8 cellular contexts compared by ENCODE assay signal in the genomic region with DNA sequence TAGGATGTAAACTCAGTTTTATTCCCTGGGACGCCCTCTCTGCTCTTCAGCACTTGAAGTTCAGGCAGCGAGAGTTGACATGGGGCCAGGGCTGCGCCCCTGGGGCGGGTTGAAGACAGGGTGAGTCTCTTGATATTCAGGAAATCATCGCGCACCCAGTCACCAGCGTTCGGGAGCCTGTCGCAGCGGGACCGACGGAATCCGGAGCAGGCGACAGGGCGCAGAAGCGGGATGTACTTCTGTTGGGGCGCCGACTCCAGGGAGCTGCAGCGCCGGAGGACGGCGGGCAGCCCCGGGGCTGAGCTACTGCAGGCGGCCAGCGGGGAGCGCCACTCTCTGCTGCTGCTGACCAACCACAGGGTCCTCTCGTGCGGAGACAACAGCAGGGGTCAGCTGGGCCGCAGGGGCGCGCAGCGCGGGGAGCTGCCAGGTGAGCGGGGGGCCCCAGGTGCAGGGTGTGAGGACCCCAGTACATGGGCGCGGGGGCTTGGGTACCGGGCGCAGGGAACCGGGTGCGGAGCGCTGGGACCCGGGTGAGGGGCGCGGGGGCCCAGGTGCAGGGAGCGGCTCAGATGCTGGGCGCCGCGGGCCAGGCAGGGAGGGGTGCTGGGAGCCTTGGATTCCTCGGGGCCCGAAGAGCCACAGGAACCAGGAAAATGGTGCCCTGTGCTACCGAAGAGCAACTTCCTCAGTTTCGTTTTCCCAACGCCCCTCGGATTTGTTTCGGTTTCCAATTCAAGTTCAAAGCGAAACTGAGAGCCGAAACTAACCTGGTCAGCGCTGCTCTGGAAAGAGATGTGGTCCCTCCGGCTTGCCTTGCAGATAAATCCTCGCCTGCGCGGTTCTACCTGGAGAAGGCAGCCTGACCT. TPM values are rescaled to one million over a fixed set of nuclear protein-coding genes. Genes with fewer than 3 reads are reported as not detected.
DNase-seq lines count a peak whose midpoint lies in the region; ATAC-seq and TF ChIP-seq lines count a peak whose summit lies in the region.

TSS of gene HERC6 (plus strand) at position 162 of the 869 bp plus-strand sequence. CDS start at position 232, 70 bp downstream.

- H3K4me1 ChIP-seq in DOHH2 (ENCODE audit: control insufficient read depth, low read length), result 0 out of 2 replicates have a peak, but pooled peaks cover 5% of the 10 kb centered on the region

- H4K20me1 ChIP-seq in DOHH2 (ENCODE audit: control insufficient read depth, insufficient read depth, low read depth, low read length), result no peaks in the 10 kb centered on the region
- H4K20me1 ChIP-seq in neural cell (ENCODE audit: insufficient read depth), result no peaks in the 10 kb centered on the region

- peaks cover 27% of the 10 kb centered on the region for H3K27me3 ChIP-seq in DOHH2 (ENCODE audit: control insufficient read depth, low read length)
- peaks cover 19% of the 10 kb centered on the region for H3K27me3 ChIP-seq in neural cell (ENCODE audit: insufficient read depth, low read depth, low read length)

- H3K79me2 ChIP-seq in DOHH2 (ENCODE audit: control insufficient read depth, low read length) (no peaks in the 10 kb centered on the region), neural cell (replicated peaks; ENCODE audit: insufficient read depth, low read length) (no peaks in the 10 kb centered on the region)

- H3K4me2 ChIP-seq in DOHH2 (ENCODE audit: low read length) (peak within 1 kb of the TSS; percentile 83), neural cell (ENCODE audit: low read length) (peak within 1 kb of the TSS; percentile 51)

- H3K4me3 ChIP-seq in DOHH2 (ENCODE audit: low read length) (peak within 1 kb of the TSS; percentile 84), foreskin fibroblast (ENCODE audit: low read depth in 1 of 2, low read length in 2 of 2) (peak within 1 kb of the TSS; percentile 89 to 94), neural cell (ENCODE audit: low read length) (peak within 1 kb of the TSS; percentile 68)

- H3K4me1 Mint-ChIP-seq in stimulated activated naive CD8-positive, alpha-beta T cell treated with anti-CD3 and anti-CD28 coated beads, Interleukin-15, amount 100 ng/mL, for 72 hours, result peaks cover 26% of the 10 kb centered on the region

- H2AFZ ChIP-seq in neural cell (ENCODE audit: low read depth, low read length), result peak within 1 kb of the TSS; percentile 25

- peak within 1 kb of the TSS; percentile 90 to 95 for H3K27ac Mint-ChIP-seq in stimulated activated naive CD8-positive, alpha-beta T cell treated with anti-CD3 and anti-CD28 coated beads, Interleukin-15, amount 100 ng/mL, for 72 hours

- H3K36me3 ChIP-seq in DOHH2 (ENCODE audit: control insufficient read depth, low read length) (no peaks in the 10 kb centered on the region), neural cell (ENCODE audit: insufficient read depth, low read length) (no peaks in the 10 kb centered on the region)

- TF ChIP-seq CTCF in DOHH2 (IDR thresholded peaks at IDR 0.05; ENCODE audit: low read depth, low read length, poor library complexity, severe bottlenecking) (peak; percentile 78), foreskin fibroblast (IDR thresholded peaks at IDR 0.05; ENCODE audit: low read depth, low read length) (peak; percentile 80), neural cell (IDR thresholded peaks at IDR 0.05; ENCODE audit: poor library complexity, severe bottlenecking) (peak; percentile 54)

- H3K9me3 ChIP-seq in DOHH2 (ENCODE audit: control insufficient read depth, insufficient read depth, low read length) (no peaks in the 10 kb centered on the region), neural cell (ENCODE audit: low read length) (no peaks in the 10 kb centered on the region)

- H3K27ac ChIP-seq in DOHH2 (ENCODE audit: low read depth, low read length), result no peak within 1 kb of the TSS
- H3K27ac ChIP-seq in neural cell (ENCODE audit: low read length), result no peak within 1 kb of the TSS

- H3K9me2 ChIP-seq in DOHH2 (replicated peaks; ENCODE audit: control insufficient read depth, low read length) (no peaks in the 10 kb centered on the region), neural cell (ENCODE audit: insufficient read depth, low read length) (no peaks in the 10 kb centered on the region)

- no peak within 1 kb of the TSS for H3K9ac ChIP-seq in neural cell (ENCODE audit: low read length)

- no peak for TF ChIP-seq RAD21 in neural cell (conservative IDR thresholded peaks at IDR 0.05)

- no peaks in the 10 kb centered on the region for H3K27me3 Mint-ChIP-seq in stimulated activated naive CD8-positive, alpha-beta T cell treated with anti-CD3 and anti-CD28 coated beads, Interleukin-15, amount 100 ng/mL, for 72 hours

- no peaks in the 10 kb centered on the region for H3F3A ChIP-seq in DOHH2 (ENCODE audit: control insufficient read depth, insufficient read depth)
- H3F3A ChIP-seq in neural cell (ENCODE audit: insufficient read depth, low read length, poor library complexity, severe bottlenecking), result no peaks in the 10 kb centered on the region

- peak within 1 kb of the TSS; percentile 84 to 88 for H3K4me3 Mint-ChIP-seq in stimulated activated naive CD8-positive, alpha-beta T cell treated with anti-CD3 and anti-CD28 coated beads, Interleukin-15, amount 100 ng/mL, for 72 hours

- H3K9me3 Mint-ChIP-seq in stimulated activated naive CD8-positive, alpha-beta T cell treated with anti-CD3 and anti-CD28 coated beads, Interleukin-15, amount 100 ng/mL, for 72 hours, result no peaks in the 10 kb centered on the region

- TF ChIP-seq EP300 in neural cell (conservative IDR thresholded peaks at IDR 0.05; ENCODE audit: poor library complexity, severe bottlenecking), result no peak

- in situ Hi-C loops in KBM-7 (cut with MboI; ENCODE audit: low pct_unique_long_range_greater_than_20kb, low sequenced_read_pairs), result no loop called here

- peak; percentile 92 for DNase-seq in KBM-7
- DNase-seq in SHP77 (lab: John Stamatoyannopoulos, UW), result peak; percentile 58 to 66
- peak; percentile 33 for DNase-seq in activated gamma-delta T cell (lab: John Stamatoyannopoulos, UW)
- DNase-seq in foreskin fibroblast, result peak; percentile 62 to 87
- peak; percentile 77 to 89 for DNase-seq in stimulated activated naive CD8-positive, alpha-beta T cell treated with anti-CD3 and anti-CD28 coated beads, Interleukin-15, amount 100 ng/mL, for 72 hours

- peak; percentile 83 for ATAC-seq in GM21723 (IDR thresholded peaks at IDR 0.05; ENCODE audit: unreplicated experiment)
- ATAC-seq in stimulated activated naive CD8-positive, alpha-beta T cell treated with anti-CD3 and anti-CD28 coated beads, Interleukin-15, amount 100 ng/mL, for 72 hours, result peak; percentile 71

TF ChIP-seq in neural cell, 6 proteins besides CTCF, POLR2A, EP300 and RAD21:
- TF ChIP-seq MXI1 (conservative IDR thresholded peaks at IDR 0.05; ENCODE audit: poor library complexity, severe bottlenecking) (no peak), SMC3 (conservative IDR thresholded peaks at IDR 0.05; ENCODE audit: poor library complexity) (peak; percentile 22)
TF ChIP-seq in neural cell: peak in this region for 1.

RNA-seq across cellular contexts. Expression of gene HERC6, which starts in this region (rescaled TPM):
- polyA plus RNA-seq in neural cell, result 0.33 TPM in 1 of 2 replicates, not detected in the other
- 0.49 and 0.81 TPM in 2 replicates for polyA minus RNA-seq in neural cell

Comparison
In these comparisons a context has a peak if more than half of its experiments do, and no peak if none do; other contexts are left out.
1. DNase-seq: peak in every context shown above with its lines; median percentile 92 in KBM-7; 83 in stimulated activated naive CD8-positive, alpha-beta T cell treated with anti-CD3 and anti-CD28 coated beads, Interleukin-15, amount 100 ng/mL, for 72 hours; 74 in foreskin fibroblast; 62 in SHP77; 33 in activated gamma-delta T cell.